Comparison of ENCODE assay signal across 11 cellular contexts in the genomic region with DNA sequence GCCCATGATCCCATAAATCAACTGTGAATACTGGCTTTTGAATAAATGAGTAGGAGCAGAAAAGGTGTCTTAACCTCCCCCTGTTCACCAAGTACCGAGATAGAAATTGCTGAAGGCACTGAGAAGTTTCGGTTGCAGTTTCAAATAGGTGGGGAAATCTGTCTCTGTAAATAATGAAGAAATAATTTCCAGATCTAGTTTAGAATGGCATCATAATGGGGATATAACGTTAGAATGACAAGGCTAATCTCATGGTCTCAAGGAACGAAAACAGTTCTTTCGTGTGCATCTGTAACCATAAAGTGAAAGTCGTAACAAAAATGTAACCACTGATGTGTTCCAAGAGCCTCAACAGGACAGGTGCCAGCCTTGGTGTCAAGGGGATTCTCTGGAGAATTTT. TPM values are rescaled to one million over a fixed set of nuclear protein-coding genes. Genes with fewer than 3 reads are reported as not detected.
DNase-seq lines count a peak whose midpoint lies in the region; ATAC-seq, FAIRE-seq and TF ChIP-seq lines count a peak whose summit lies in the region.
"Had no signal": no experiment of that assay in that cellular context is flagged by ENCODE, and none has a peak within 500 bp of the region (broad histone marks: within the 10 kb centered on the region; RNA-seq: fewer than 3 reads in every experiment).

No MANE protein-coding gene starts in this region.

- peak overlapping the region; percentile 53 for H3K27ac ChIP-seq in GM12878 (ENCODE audit: control insufficient read depth, insufficient read depth)
- H3K27ac ChIP-seq in lower lobe of right lung, result no peak overlapping the region
- H3K27ac ChIP-seq: brain microvascular endothelial cell had no signal

- peak; percentile 64 for FAIRE-seq in GM12878 (lab: Jason Lieb, UNC)

- peaks cover 13% of the 10 kb centered on the region for H3K4me1 ChIP-seq in GM12878 (ENCODE audit: control insufficient read depth, insufficient read depth, low read length)
- peaks cover 9% of the 10 kb centered on the region for H3K4me1 ChIP-seq in HAP-1
- no peaks in the 10 kb centered on the region for H3K4me1 ChIP-seq in lower lobe of right lung

- TF ChIP-seq EP300 in GM12878 (IDR thresholded peaks at IDR 0.05; ENCODE audit: borderline replicate concordance in 1 of 2, control insufficient read depth in 1 of 2, low read depth in 2 of 2, low read length in 2 of 2), result peak; percentile 75 to 83

- H3K9me3 ChIP-seq in GM12878 (replicated peaks; ENCODE audit: control insufficient read depth, insufficient read depth, low read length), result no peaks in the 10 kb centered on the region
- no peaks in the 10 kb centered on the region for H3K9me3 ChIP-seq in HAP-1
- no peaks in the 10 kb centered on the region for H3K9me3 ChIP-seq in lower lobe of right lung

- TF ChIP-seq POLR2A in GM12878 (IDR thresholded peaks at IDR 0.05; ENCODE audit: low read depth, low read length), result no peak

- in situ Hi-C loops in GM12878 (cut with MboI), result no loop called here
- in situ Hi-C loops in HAP-1 (cut with MboI; ENCODE audit: low sequenced_read_pairs), result no loop called here

- peak; percentile 61 for DNase-seq in GM12878 (ENCODE audit: low read depth, low spot score)
- no peak for DNase-seq in HAP-1 (ENCODE audit: low spot score in 2 of 2)
- DNase-seq in lower lobe of right lung, result no peak
- DNase-seq in NCI-H2196 (lab: John Stamatoyannopoulos, UW; ENCODE audit: unreplicated experiment), result no peak
- DNase-seq: activated T-cell treated with anti-CD3 and anti-CD28 coated beads, Interleukin-2, amount 50 U/mL, for 1 hour; brain microvascular endothelial cell; islet precursor cell; stimulated activated naive CD4-positive, alpha-beta T cell treated with Interleukin-2 at 50 U/mL for 16 hours had no signal

- H3K27me3 ChIP-seq in GM12878 (replicated peaks in 1 of 2; ENCODE audit: control insufficient read depth in 2 of 2, insufficient read depth in 2 of 2, low read length in 1 of 2) (no peaks in the 10 kb centered on the region), HAP-1 (ENCODE audit: low read depth) (no peaks in the 10 kb centered on the region), lower lobe of right lung (ENCODE audit: low read depth) (peaks cover 10% of the 10 kb centered on the region)
- H3K27me3 ChIP-seq: brain microvascular endothelial cell had no signal

- RAD21 ChIA-PET in GM12878 (lab: Charles Lee; ENCODE audit: unreplicated experiment), result interaction anchor here (3.3 kb wide), 1 partner anchor 12 kb away, joined by 20 read pairs; no protein-coding TSS in a partner anchor

- TF ChIP-seq CTCF in GM12878 (IDR thresholded peaks at IDR 0.05 in 2 of 3, conservative IDR thresholded peaks at IDR 0.05 in 1 of 3; ENCODE audit: control insufficient read depth in 2 of 3, extremely low read depth in 1 of 3, insufficient read depth in 1 of 3, low read depth in 3 of 3, low read length in 3 of 3) (no peak), lower lobe of right lung (IDR thresholded peaks at IDR 0.05) (no peak)

- H3K9ac ChIP-seq in GM12878 (ENCODE audit: control insufficient read depth, insufficient read depth, low read length), result no peak overlapping the region

- H3K79me2 ChIP-seq in GM12878 (ENCODE audit: control insufficient read depth, insufficient read depth, low read length), result no peaks in the 10 kb centered on the region

- no TSS peak for BruUV-seq in GM12878 (replicated peaks; lab: Mats Ljungman, UMichigan)

- TF ChIP-seq RAD21 in GM12878 (IDR thresholded peaks at IDR 0.05; ENCODE audit: insufficient read depth, low read depth, low read length), result no peak

- no peaks in the 10 kb centered on the region for H3K36me3 ChIP-seq in GM12878 (ENCODE audit: control insufficient read depth in 2 of 2, insufficient read depth in 2 of 2, low read length in 1 of 2)
- no peaks in the 10 kb centered on the region for H3K36me3 ChIP-seq in HAP-1 (replicated peaks)
- no peaks in the 10 kb centered on the region for H3K36me3 ChIP-seq in lower lobe of right lung
- H3K36me3 ChIP-seq: brain microvascular endothelial cell had no signal

- POLR2A ChIA-PET in GM12878 (lab: Charles Lee), result no interaction called here

- CTCF ChIA-PET in GM12878 (lab: Yijun Ruan, JAX), result interaction anchor here (1.2 to 4.1 kb wide), 2 partner anchors 12 to 824 kb away, joined by 3 to 32 read pairs; no protein-coding TSS in a partner anchor

- 0 out of 2 replicates have a peak overlapping the region, but pooled peaks have one; percentile 1 for H3K4me3 ChIP-seq in GM12878
- no peak overlapping the region for H3K4me3 ChIP-seq in HAP-1
- H3K4me3 ChIP-seq in lower lobe of right lung, result no peak overlapping the region

- WGBS in GM12878 (ENCODE audit: insufficient coverage, insufficient replicate concordance, low lambda C conversion rate, missing lambda C conversion rate), result 1% methylated on average over 6 of the region's 6 CpGs

- no peaks in the 10 kb centered on the region for H4K20me1 ChIP-seq in GM12878 (ENCODE audit: control insufficient read depth, insufficient read depth)

- ATAC-seq in GM18909 (IDR thresholded peaks at IDR 0.05; ENCODE audit: poor library complexity, unreplicated experiment) (peak; percentile 82), GM21528 (IDR thresholded peaks at IDR 0.05; ENCODE audit: low FRiP score, unreplicated experiment) (peak; percentile 92), HG03066 (IDR thresholded peaks at IDR 0.05; ENCODE audit: low read depth, unreplicated experiment) (peak; percentile 74), GM12878 (peak; percentile 88), lower lobe of right lung (no peak)

- peak overlapping the region; percentile 85 for H3K4me2 ChIP-seq in GM12878 (ENCODE audit: control insufficient read depth, insufficient read depth)

- intact Hi-C loops in GM12878 (cut with micrococcal nuclease; ENCODE audit: unreplicated experiment) (loop anchor here (1.0 kb wide), 2 partner anchors 13 to 21 kb away; no protein-coding TSS in a partner anchor), lower lobe of right lung (cut with DNase I) (no loop called here)

- H2AFZ ChIP-seq in GM12878 (ENCODE audit: control insufficient read depth, low read depth, low read length), result no peak overlapping the region

- SMC1A ChIA-PET in GM12878 (lab: Charles Lee; ENCODE audit: uncharacterized antibody, unreplicated experiment), result interaction anchor here (0.7 to 2.8 kb wide), 3 partner anchors 9 to 21 kb away, joined by 3 to 26 read pairs (median 3); no protein-coding TSS in a partner anchor

TF ChIP-seq in GM12878, 131 proteins besides CTCF, POLR2A, EP300 and RAD21 (continues in another document):
- TF ChIP-seq MEF2B (IDR thresholded peaks at IDR 0.05; ENCODE audit: partially characterized antibody, poor library complexity, severe bottlenecking) (peak; percentile 53), MEF2A (IDR thresholded peaks at IDR 0.05; ENCODE audit: insufficient read depth, low read depth, low read length) (no peak), SREBF1 (IDR thresholded peaks at IDR 0.05; ENCODE audit: low read length) (no peak), HDAC6 (IDR thresholded peaks at IDR 0.05; ENCODE audit: unreplicated experiment) (no peak), SMC3 (IDR thresholded peaks at IDR 0.05; ENCODE audit: borderline replicate concordance, low read length) (no peak), TARDBP (IDR thresholded peaks at IDR 0.05; ENCODE audit: borderline replicate concordance) (no peak), EED (IDR thresholded peaks at IDR 0.05; ENCODE audit: low read depth) (no peak), KDM1A (IDR thresholded peaks at IDR 0.05; ENCODE audit: borderline replicate concordance) (no peak), KAT2A (conservative IDR thresholded peaks at IDR 0.05; ENCODE audit: control insufficient read depth, low read depth, low read length) (no peak)
- TF ChIP-seq, protein P1, sequence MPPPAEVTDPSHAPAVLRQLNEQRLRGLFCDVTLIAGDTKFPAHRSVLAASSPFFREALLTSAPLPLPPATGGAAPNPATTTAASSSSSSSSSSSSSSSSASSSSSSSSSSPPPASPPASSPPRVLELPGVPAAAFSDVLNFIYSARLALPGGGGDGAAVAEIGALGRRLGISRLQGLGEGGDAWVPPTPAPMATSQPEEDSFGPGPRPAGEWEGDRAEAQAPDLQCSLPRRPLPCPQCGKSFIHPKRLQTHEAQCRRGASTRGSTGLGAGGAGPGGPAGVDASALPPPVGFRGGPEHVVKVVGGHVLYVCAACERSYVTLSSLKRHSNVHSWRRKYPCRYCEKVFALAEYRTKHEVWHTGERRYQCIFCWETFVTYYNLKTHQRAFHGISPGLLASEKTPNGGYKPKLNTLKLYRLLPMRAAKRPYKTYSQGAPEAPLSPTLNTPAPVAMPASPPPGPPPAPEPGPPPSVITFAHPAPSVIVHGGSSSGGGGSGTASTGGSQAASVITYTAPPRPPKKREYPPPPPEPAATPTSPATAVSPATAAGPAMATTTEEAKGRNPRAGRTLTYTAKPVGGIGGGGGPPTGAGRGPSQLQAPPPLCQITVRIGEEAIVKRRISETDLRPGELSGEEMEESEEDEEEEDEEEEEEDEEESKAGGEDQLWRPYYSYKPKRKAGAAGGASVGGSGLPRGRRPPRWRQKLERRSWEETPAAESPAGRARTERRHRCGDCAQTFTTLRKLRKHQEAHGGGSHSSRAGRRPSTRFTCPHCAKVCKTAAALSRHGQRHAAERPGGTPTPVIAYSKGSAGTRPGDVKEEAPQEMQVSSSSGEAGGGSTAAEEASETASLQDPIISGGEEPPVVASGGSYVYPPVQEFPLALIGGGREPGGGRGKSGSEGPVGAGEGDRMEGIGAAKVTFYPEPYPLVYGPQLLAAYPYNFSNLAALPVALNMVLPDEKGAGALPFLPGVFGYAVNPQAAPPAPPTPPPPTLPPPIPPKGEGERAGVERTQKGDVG (CRISPR knock-in tag; IDR thresholded peaks at IDR 0.05), result no peak

RNA-seq across cellular contexts. Expression of a gene that starts 49.9 kb away (rescaled TPM):
- 30.6 and 33.9 TPM in 2 replicates for total RNA-seq in GM12878 (2013; cell fraction: nucleolus; rRNA removed)
- total RNA-seq in GM12878 (2014; rRNA removed) (11.2 and 12.7 TPM in 2 replicates), GM12878 (2014; rRNA removed; fragmentation: Illumina TruSeq; extraction: Trizol) (17.6 and 21.8 TPM in 2 replicates), GM12878 (2021) (22.3 and 23.7 TPM in 2 replicates), lower lobe of right lung (23.3 TPM)
- polyA plus RNA-seq in GM12878 (2011; ENCODE audit: low read depth), result 17.2 TPM
- polyA plus RNA-seq in GM12878 (2011; rRNA removed) (33.8 and 44.1 TPM in 2 replicates), GM12878 (2014; fragmentation: Illumina TruSeq; extraction: Trizol) (20.1 and 25.2 TPM in 2 replicates), GM12878 (2014; fragmentation: Nextera tagmentation; extraction: Ambion mirVana) (10 to 100 TPM; 52.0 to 56.3 TPM), GM12878 (2014; rRNA removed) (14.5 and 14.9 TPM in 2 replicates), GM12878 (2016; fragmentation: Nextera tagmentation; extraction: Ambion mirVana) (10 to 100 TPM; 26.8 to 27.0 TPM)
- 20.6 and 21.7 TPM in 2 replicates for polyA plus RNA-seq in GM12878 (2011; cell fraction: cytosol; rRNA removed)
- polyA plus RNA-seq in GM12878 (2011; cell fraction: nucleus; rRNA removed), result 43.3 and 44.0 TPM in 2 replicates
- polyA plus RNA-seq in GM12878 (2012), result 22.5 and 24.7 TPM in 2 replicates
- 15.7 and 21.1 TPM in 2 replicates for polyA minus RNA-seq in GM12878 (2011; rRNA and poly(A)+ RNA removed)
- polyA minus RNA-seq in GM12878 (2011; cell fraction: cytosol; rRNA and poly(A)+ RNA removed), result 4.6 and 5.1 TPM in 2 replicates
- 14.6 and 25.4 TPM in 2 replicates for polyA minus RNA-seq in GM12878 (2011; cell fraction: nucleus; rRNA and poly(A)+ RNA removed)

Comparison
In these comparisons a context has a peak if more than half of its experiments do, and no peak if none do; other contexts are left out.
1. ATAC-seq: peak in GM18909 (single experiment), GM21528 (single experiment), HG03066 (single experiment) and GM12878 (single experiment); none in lower lobe of right lung (0 of 2).